In the genomic region with DNA sequence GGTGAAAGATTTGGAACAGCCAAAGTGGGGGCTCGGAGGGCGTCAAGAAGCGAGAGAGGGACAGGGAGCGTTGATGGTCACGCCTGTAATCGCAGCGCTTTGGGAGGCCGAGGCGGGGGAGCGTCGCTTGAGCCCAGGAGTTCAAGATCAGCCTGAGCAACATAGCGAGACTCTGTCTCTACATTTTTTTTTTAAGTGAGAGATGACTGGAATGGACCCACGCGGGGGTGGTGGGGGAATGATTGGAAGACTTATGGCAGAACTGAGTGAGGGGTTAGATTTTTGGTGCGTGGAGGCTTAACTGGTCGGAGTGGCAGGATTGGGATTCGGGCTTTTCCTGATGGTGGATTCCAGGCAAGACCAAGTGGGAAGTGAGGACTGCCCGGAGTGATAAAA, we compare ENCODE assay signal across 8 cellular contexts. TPM values are rescaled to one million over a fixed set of nuclear protein-coding genes. Genes with fewer than 3 reads are reported as not detected.
A peak's percentile ranks its signal among the peaks of the same experiment; 100 is the strongest.
DNase-seq lines count a peak whose midpoint lies in the region; ATAC-seq lines count a peak whose summit lies in the region.

No MANE protein-coding gene starts in this region.

- intact Hi-C loops in activated CD4-positive, alpha-beta T cell treated with anti-CD3 and anti-CD28 coated beads, Interleukin-2, amount 10 ng/mL, durations not matched to agents 24 days and 14 days (cut with micrococcal nuclease), result loop anchor here (1.0 kb wide), 1 partner anchor 244 kb away; the partner anchor contains the start of gene EIF3K

- no peaks in the 10 kb centered on the region for H3K4me1 ChIP-seq in iPS-15b (ENCODE audit: control insufficient read depth, insufficient read depth, low read length)

- H3K27ac Mint-ChIP-seq in activated CD4-positive, alpha-beta T cell treated with anti-CD3 and anti-CD28 coated beads, Interleukin-2, amount 10 ng/mL, durations not matched to agents 24 days and 14 days, result peak overlapping the region; percentile 98
- peak overlapping the region; percentile 94 for H3K27ac Mint-ChIP-seq in activated naive CD8-positive, alpha-beta T cell treated with anti-CD3 and anti-CD28 coated beads for 36 hours
- peak overlapping the region; percentile 99 to 100 for H3K27ac Mint-ChIP-seq in stimulated activated naive CD8-positive, alpha-beta T cell treated with anti-CD3 and anti-CD28 coated beads, Interleukin-15, amount 100 ng/mL, for 72 hours

- peak overlapping the region; percentile 100 for H3K4me3 Mint-ChIP-seq in activated CD4-positive, alpha-beta T cell treated with anti-CD3 and anti-CD28 coated beads, Interleukin-2, amount 10 ng/mL, durations not matched to agents 24 days and 14 days
- H3K4me3 Mint-ChIP-seq in activated naive CD8-positive, alpha-beta T cell treated with anti-CD3 and anti-CD28 coated beads for 36 hours, result peak overlapping the region; percentile 98
- peak overlapping the region; percentile 92 to 99 for H3K4me3 Mint-ChIP-seq in stimulated activated naive CD8-positive, alpha-beta T cell treated with anti-CD3 and anti-CD28 coated beads, Interleukin-15, amount 100 ng/mL, for 72 hours

- peaks cover 10% of the 10 kb centered on the region for H3K36me3 ChIP-seq in iPS-15b (ENCODE audit: control insufficient read depth, insufficient read depth, low read length)

- H3K9ac ChIP-seq in iPS-15b (ENCODE audit: low read depth, low read length), result peak overlapping the region; percentile 97

- no peaks in the 10 kb centered on the region for H3K9me3 ChIP-seq in iPS-15b (ENCODE audit: control insufficient read depth, insufficient read depth, low read length)

- peak overlapping the region; percentile 97 for H3K4me3 ChIP-seq in iPS-15b (ENCODE audit: low read depth, low read length)

- H3K27me3 ChIP-seq in iPS-15b (ENCODE audit: control insufficient read depth, insufficient read depth, low read length), result peaks cover 4% of the 10 kb centered on the region

- H3K27me3 Mint-ChIP-seq in activated CD4-positive, alpha-beta T cell treated with anti-CD3 and anti-CD28 coated beads, Interleukin-2, amount 10 ng/mL, durations not matched to agents 24 days and 14 days, result no peaks in the 10 kb centered on the region
- H3K27me3 Mint-ChIP-seq in activated naive CD8-positive, alpha-beta T cell treated with anti-CD3 and anti-CD28 coated beads for 36 hours, result peaks cover 6% of the 10 kb centered on the region
- H3K27me3 Mint-ChIP-seq in stimulated activated naive CD8-positive, alpha-beta T cell treated with anti-CD3 and anti-CD28 coated beads, Interleukin-15, amount 100 ng/mL, for 72 hours, result no peaks in the 10 kb centered on the region

- H3K36me3 Mint-ChIP-seq in activated CD4-positive, alpha-beta T cell treated with anti-CD3 and anti-CD28 coated beads, Interleukin-2, amount 10 ng/mL, durations not matched to agents 24 days and 14 days (ENCODE audit: low read depth), result peaks cover 29% of the 10 kb centered on the region
- H3K36me3 Mint-ChIP-seq in activated naive CD8-positive, alpha-beta T cell treated with anti-CD3 and anti-CD28 coated beads for 36 hours, result peaks cover 42% of the 10 kb centered on the region

- peaks cover 21% of the 10 kb centered on the region for H3K4me1 Mint-ChIP-seq in activated CD4-positive, alpha-beta T cell treated with anti-CD3 and anti-CD28 coated beads, Interleukin-2, amount 10 ng/mL, durations not matched to agents 24 days and 14 days
- peaks cover 15% of the 10 kb centered on the region for H3K4me1 Mint-ChIP-seq in activated naive CD8-positive, alpha-beta T cell treated with anti-CD3 and anti-CD28 coated beads for 36 hours
- peaks cover 31% of the 10 kb centered on the region for H3K4me1 Mint-ChIP-seq in stimulated activated naive CD8-positive, alpha-beta T cell treated with anti-CD3 and anti-CD28 coated beads, Interleukin-15, amount 100 ng/mL, for 72 hours

- DNase-seq in activated CD4-positive, alpha-beta T cell treated with anti-CD3 and anti-CD28 coated beads, Interleukin-2, amount 10 ng/mL, durations not matched to agents 24 days and 14 days, result no peak
- no peak for DNase-seq in activated CD4-positive, alpha-beta T cell treated with anti-CD3 and anti-CD28 coated beads, Interleukin-2, amount 50 U/mL, for 48 hours
- DNase-seq in activated naive CD8-positive, alpha-beta T cell treated with anti-CD3 and anti-CD28 coated beads for 36 hours, result no peak
- DNase-seq in stimulated activated naive CD8-positive, alpha-beta T cell treated with anti-CD3 and anti-CD28 coated beads, Interleukin-15, amount 100 ng/mL, for 72 hours, result no peak
- no peak for DNase-seq in DMS53 (lab: John Stamatoyannopoulos, UW)
- no peak for DNase-seq in SIG-M5 treated with dmso at 0.1 percent for 504 hours (lab: John Stamatoyannopoulos, UW; ENCODE audit: unreplicated experiment)
- DNase-seq in islet precursor cell, result no peak

- H3K9me3 Mint-ChIP-seq in activated CD4-positive, alpha-beta T cell treated with anti-CD3 and anti-CD28 coated beads, Interleukin-2, amount 10 ng/mL, durations not matched to agents 24 days and 14 days, result no peaks in the 10 kb centered on the region
- no peaks in the 10 kb centered on the region for H3K9me3 Mint-ChIP-seq in activated naive CD8-positive, alpha-beta T cell treated with anti-CD3 and anti-CD28 coated beads for 36 hours
- no peaks in the 10 kb centered on the region for H3K9me3 Mint-ChIP-seq in stimulated activated naive CD8-positive, alpha-beta T cell treated with anti-CD3 and anti-CD28 coated beads, Interleukin-15, amount 100 ng/mL, for 72 hours

- peak; percentile 0 for ATAC-seq in stimulated activated naive CD8-positive, alpha-beta T cell treated with anti-CD3 and anti-CD28 coated beads, Interleukin-15, amount 100 ng/mL, for 72 hours

RNA-seq across cellular contexts. Expression of gene PSMD8, which starts 0.7 kb away (rescaled TPM):
- 314 and 315 TPM in 2 replicates for total RNA-seq in activated CD4-positive, alpha-beta T cell treated with anti-CD3 and anti-CD28 coated beads, Interleukin-2, amount 10 ng/mL, durations not matched to agents 24 days and 14 days
- 100 to 1,000 TPM; 193 to 199 TPM for total RNA-seq in activated naive CD8-positive, alpha-beta T cell treated with anti-CD3 and anti-CD28 coated beads for 36 hours

RNA-seq across cellular contexts. Expression of gene GGN, which starts 12.7 kb away (rescaled TPM):
- 0.47 and 1.0 TPM in 2 replicates for total RNA-seq in activated CD4-positive, alpha-beta T cell treated with anti-CD3 and anti-CD28 coated beads, Interleukin-2, amount 10 ng/mL, durations not matched to agents 24 days and 14 days
- under 1 TPM in 1 of 2 experiments, not detected in 1; 0.14 TPM for total RNA-seq in activated naive CD8-positive, alpha-beta T cell treated with anti-CD3 and anti-CD28 coated beads for 36 hours

RNA-seq across cellular contexts. Expression of gene SPRED3, which starts 13.4 kb away (rescaled TPM):
- total RNA-seq in activated CD4-positive, alpha-beta T cell treated with anti-CD3 and anti-CD28 coated beads, Interleukin-2, amount 10 ng/mL, durations not matched to agents 24 days and 14 days, result 2.9 and 3.0 TPM in 2 replicates
- total RNA-seq in activated naive CD8-positive, alpha-beta T cell treated with anti-CD3 and anti-CD28 coated beads for 36 hours, result under 1 TPM; 0.45 to 0.74 TPM

RNA-seq across cellular contexts. Expression of gene FAM98C, which starts 27.8 kb away (rescaled TPM):
- 25.3 and 30.4 TPM in 2 replicates for total RNA-seq in activated CD4-positive, alpha-beta T cell treated with anti-CD3 and anti-CD28 coated beads, Interleukin-2, amount 10 ng/mL, durations not matched to agents 24 days and 14 days
- total RNA-seq in activated naive CD8-positive, alpha-beta T cell treated with anti-CD3 and anti-CD28 coated beads for 36 hours, result 1 to 10 TPM; 8.1 to 9.3 TPM

RNA-seq across cellular contexts. Expression of gene CATSPERG, which starts 39.5 kb away (rescaled TPM):
- total RNA-seq in activated CD4-positive, alpha-beta T cell treated with anti-CD3 and anti-CD28 coated beads, Interleukin-2, amount 10 ng/mL, durations not matched to agents 24 days and 14 days, result 3.4 and 3.7 TPM in 2 replicates
- total RNA-seq in activated naive CD8-positive, alpha-beta T cell treated with anti-CD3 and anti-CD28 coated beads for 36 hours, result 1 to 10 TPM; 1.9 to 2.1 TPM
